ENCODE assay signal across 26 cellular contexts in the genomic region with DNA sequence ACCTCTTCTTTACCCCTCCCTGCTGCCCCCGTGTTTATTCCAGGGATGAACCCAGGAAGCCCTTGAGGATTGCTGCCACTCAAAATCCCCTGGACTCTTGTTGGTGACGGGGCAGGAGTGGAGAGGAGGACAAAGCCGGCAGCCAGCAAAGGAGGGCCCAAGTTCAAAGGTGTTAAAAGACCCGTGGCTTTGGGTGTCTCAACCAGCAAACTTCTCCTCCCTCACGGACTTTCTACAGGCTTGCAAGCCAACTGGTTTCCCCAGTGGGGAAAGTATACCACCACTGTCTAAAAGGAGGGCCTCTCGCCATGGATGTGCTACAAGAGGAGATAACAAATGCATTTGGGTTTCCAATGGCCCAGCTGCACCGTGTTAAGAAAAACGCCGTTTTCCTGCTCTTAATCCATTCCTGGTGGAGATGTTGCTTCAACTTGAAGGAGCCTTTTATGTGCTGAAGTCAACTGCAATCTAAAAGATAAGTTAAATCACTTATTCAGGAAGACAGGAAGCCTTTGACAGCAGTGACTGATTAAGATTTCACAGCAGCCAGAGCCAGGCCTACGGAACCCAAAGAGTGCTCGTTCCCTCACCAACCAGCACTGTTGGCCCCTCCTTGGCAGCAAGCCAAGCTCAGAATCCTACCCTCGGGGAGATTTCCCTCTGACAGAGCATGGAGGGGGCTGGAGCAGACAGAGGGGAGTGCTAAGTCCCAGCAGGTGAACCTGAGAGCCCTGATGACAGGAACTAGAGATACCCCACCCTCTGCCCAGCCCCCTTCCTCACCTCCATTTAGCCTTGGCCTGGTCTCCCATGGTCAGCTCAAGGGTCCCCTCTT. TPM values are rescaled to one million over a fixed set of nuclear protein-coding genes. Genes with fewer than 3 reads are reported as not detected.
"Had no signal": no experiment of that assay in that cellular context is flagged by ENCODE, and none has a peak within 500 bp of the region (broad histone marks: within the 10 kb centered on the region; RNA-seq: fewer than 3 reads in every experiment).

No MANE protein-coding gene starts in this region.

- H3K9me3 ChIP-seq: adrenal gland, MG63, SJCRH30, SK-N-SH had no signal

- H3K27me3 ChIP-seq: adrenal gland, MG63, SJCRH30 had no signal

- H3K4me1 ChIP-seq: SJCRH30 had no signal

- H3K4me3 ChIP-seq: adrenal gland, MG63, SJCRH30 had no signal

- DNase-seq: activated CD4-positive, alpha-beta T cell treated with anti-CD3 and anti-CD28 coated beads for 36 hours; activated CD4-positive, alpha-beta T cell treated with anti-CD3 and anti-CD28 coated beads, Interleukin-2, amount 10 ng/mL, durations not matched to agents 7 days and 5 days; activated CD4-positive, alpha-beta T cell treated with anti-CD3 and anti-CD28 coated beads, Interleukin-2, amount 50 U/mL, for 48 hours; activated CD8-positive, alpha-beta T cell treated with anti-CD3 and anti-CD28 coated beads, Interleukin-2, amount 10 ng/mL, durations not matched to agents 7 days and 5 days; activated gamma-delta T cell treated with Interleukin-2 at 50 U/mL for 16 hours; activated naive CD4-positive, alpha-beta T cell treated with anti-CD3 and anti-CD28 coated beads for 36 hours; activated T-cell treated with anti-CD3 and anti-CD28 coated beads, Interleukin-2, amount 50 U/mL, for 24 hours; anterior cingulate cortex; Kasumi-1; KG1; MG63; NCI-H1092; NCI-H1436 treated with DMSO at 0.1 percent for 48 hours; NCI-H1694 treated with DMSO at 0.1 percent for 48 hours; NCI-H2029 treated with DMSO at 0.1 percent for 48 hours; NCI-H226; NCI-H446 treated with DMSO at 0.1 percent for 48 hours; NCI-H524; SHP77; SK-N-SH had no signal

- H3K27ac ChIP-seq: adrenal gland, SJCRH30 had no signal

- ATAC-seq: activated CD4-positive, alpha-beta T cell treated with anti-CD3 and anti-CD28 coated beads for 36 hours; activated CD4-positive, CD25-positive, alpha-beta regulatory T cell treated with anti-CD3 and anti-CD28 coated beads, Interleukin-2, amount 50 U/mL, for 24 hours; activated CD8-positive, alpha-beta T cell treated with anti-CD3 and anti-CD28 coated beads, Interleukin-2, amount 10 ng/mL, durations not matched to agents 7 days and 5 days; activated naive CD4-positive, alpha-beta T cell treated with anti-CD3 and anti-CD28 coated beads, Interleukin-2, amount 50 U/mL, for 72 hours; Panc1; WTC11 had no signal

- H3K36me3 ChIP-seq: adrenal gland, MG63, SJCRH30 had no signal

RNA-seq across cellular contexts. Expression of a gene that starts 57.8 kb away (rescaled TPM):
- total RNA-seq: activated CD4-positive, alpha-beta T cell treated with anti-CD3 and anti-CD28 coated beads for 36 hours; activated CD8-positive, alpha-beta T cell treated with anti-CD3 and anti-CD28 coated beads, Interleukin-2, amount 10 ng/mL, durations not matched to agents 7 days and 5 days; activated naive CD4-positive, alpha-beta T cell treated with anti-CD3 and anti-CD28 coated beads for 36 hours; activated naive CD4-positive, alpha-beta T cell treated with anti-CD3 and anti-CD28 coated beads, Interleukin-2, amount 50 U/mL, for 72 hours; SJCRH30 had no signal
